Comparison of ENCODE assay signal across 17 cellular contexts in the genomic region with DNA sequence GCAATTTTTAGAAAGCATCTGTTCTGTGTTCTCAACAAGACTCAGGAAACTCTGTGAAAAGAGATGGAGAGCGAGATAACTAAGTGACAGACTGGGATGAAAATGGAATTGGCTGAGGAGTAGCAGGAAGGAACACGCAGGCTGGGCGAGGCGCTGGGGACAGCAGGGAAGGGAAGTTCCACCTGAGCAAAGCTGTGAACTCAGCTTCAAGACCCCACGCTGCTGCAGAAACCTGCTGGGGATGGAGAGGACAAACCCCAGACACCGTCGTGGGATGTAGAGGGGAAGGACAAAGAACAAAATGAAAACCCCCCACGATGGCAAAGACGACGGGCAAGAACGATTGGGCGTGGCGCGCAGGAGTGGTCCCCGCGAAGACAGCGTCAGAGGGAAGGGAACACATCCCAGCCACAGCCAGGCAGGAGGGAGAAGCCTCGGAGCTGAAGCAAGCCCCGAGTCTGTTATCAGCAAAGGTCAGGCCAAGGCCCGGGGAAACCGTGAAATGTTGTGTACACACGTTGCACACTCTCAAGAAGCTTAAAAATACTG.
DNase-seq lines count a peak whose midpoint lies in the region; ATAC-seq and TF ChIP-seq lines count a peak whose summit lies in the region.
"Had no signal": no experiment of that assay in that cellular context is flagged by ENCODE, and none has a peak within 500 bp of the region (broad histone marks: within the 10 kb centered on the region; RNA-seq: fewer than 3 reads in every experiment).

No MANE protein-coding gene starts in this region.

- TF ChIP-seq CTCF in tibial artery (IDR thresholded peaks at IDR 0.05) (no peak), left lung (IDR thresholded peaks at IDR 0.05) (no peak)

- no peaks in the 10 kb centered on the region for H3K36me3 Mint-ChIP-seq in activated CD4-positive, alpha-beta memory T cell treated with anti-CD3 and anti-CD28 coated beads, Interleukin-2, amount 10 ng/mL, durations not matched to agents 7 days and 5 days (ENCODE audit: low read depth)
- H3K36me3 Mint-ChIP-seq in activated CD4-positive, alpha-beta memory T cell treated with anti-CD3 and anti-CD28 coated beads for 36 hours, result no peaks in the 10 kb centered on the region
- no peaks in the 10 kb centered on the region for H3K36me3 Mint-ChIP-seq in activated CD8-positive, alpha-beta memory T cell treated with anti-CD3 and anti-CD28 coated beads, Interleukin-2, amount 10 ng/mL, durations not matched to agents 7 days and 5 days
- no peaks in the 10 kb centered on the region for H3K36me3 Mint-ChIP-seq in stimulated activated effector memory CD8-positive, alpha-beta T cell treated with anti-CD3 and anti-CD28 coated beads, Interleukin-12 subunit alpha, Interleukin-12 subunit beta, amount 100 ng/mL, for 72 hours
- H3K36me3 Mint-ChIP-seq: IgD-negative memory B cell had no signal

- peak; percentile 7 for DNase-seq in activated CD4-positive, alpha-beta memory T cell treated with anti-CD3 and anti-CD28 coated beads, Interleukin-2, amount 10 ng/mL, durations not matched to agents 7 days and 5 days
- DNase-seq in activated CD4-positive, alpha-beta memory T cell treated with anti-CD3 and anti-CD28 coated beads for 36 hours, result no peak
- peak; percentile 32 for DNase-seq in activated CD8-positive, alpha-beta memory T cell treated with anti-CD3 and anti-CD28 coated beads, Interleukin-2, amount 10 ng/mL, durations not matched to agents 7 days and 5 days
- peak; percentile 35 for DNase-seq in left lobe of liver (ENCODE audit: low spot score)
- peak; percentile 14 to 44 for DNase-seq in tibial artery
- DNase-seq in left lung, result no peak
- DNase-seq in stimulated activated effector memory CD8-positive, alpha-beta T cell treated with anti-CD3 and anti-CD28 coated beads, Interleukin-12 subunit alpha, Interleukin-12 subunit beta, amount 100 ng/mL, for 72 hours (ENCODE audit: low spot score in 2 of 2), result no peak
- DNase-seq in NCI-H446 treated with DMSO at 0.1 percent for 48 hours (lab: John Stamatoyannopoulos, UW), result no peak
- DNase-seq: Caco-2, DMS79, NCI-H1436, NCI-H2081 treated with DMSO at 0.1 percent for 48 hours, NCI-H526 treated with DMSO at 0.1 percent for 48 hours, PC-3 had no signal

- H3K9me3 ChIP-seq in tibial artery (no peaks in the 10 kb centered on the region), left lung (no peaks in the 10 kb centered on the region)
- H3K9me3 ChIP-seq: Caco-2 had no signal

- H3K36me3 ChIP-seq in tibial artery (no peaks in the 10 kb centered on the region), left lung (no peaks in the 10 kb centered on the region)

- no peak for ATAC-seq in activated CD8-positive, alpha-beta memory T cell treated with anti-CD3 and anti-CD28 coated beads, Interleukin-2, amount 10 ng/mL, durations not matched to agents 7 days and 5 days
- ATAC-seq in left lobe of liver, result no peak
- no peak for ATAC-seq in left lung
- no peak for ATAC-seq in stimulated activated effector memory CD8-positive, alpha-beta T cell treated with anti-CD3 and anti-CD28 coated beads, Interleukin-12 subunit alpha, Interleukin-12 subunit beta, amount 100 ng/mL, for 72 hours
- ATAC-seq: HCT116, PC-3 had no signal

- H3K27ac Mint-ChIP-seq in activated CD4-positive, alpha-beta memory T cell treated with anti-CD3 and anti-CD28 coated beads, Interleukin-2, amount 10 ng/mL, durations not matched to agents 7 days and 5 days, result no peak overlapping the region
- H3K27ac Mint-ChIP-seq in activated CD4-positive, alpha-beta memory T cell treated with anti-CD3 and anti-CD28 coated beads for 36 hours, result no peak overlapping the region
- no peak overlapping the region for H3K27ac Mint-ChIP-seq in activated CD8-positive, alpha-beta memory T cell treated with anti-CD3 and anti-CD28 coated beads, Interleukin-2, amount 10 ng/mL, durations not matched to agents 7 days and 5 days
- no peak overlapping the region for H3K27ac Mint-ChIP-seq in stimulated activated effector memory CD8-positive, alpha-beta T cell treated with anti-CD3 and anti-CD28 coated beads, Interleukin-12 subunit alpha, Interleukin-12 subunit beta, amount 100 ng/mL, for 72 hours
- H3K27ac Mint-ChIP-seq: IgD-negative memory B cell had no signal

- H3K27ac ChIP-seq in tibial artery, result no peak overlapping the region
- H3K27ac ChIP-seq in left lung, result no peak overlapping the region
- H3K27ac ChIP-seq: C4-2B had no signal

- H3K9me3 Mint-ChIP-seq in activated CD4-positive, alpha-beta memory T cell treated with anti-CD3 and anti-CD28 coated beads, Interleukin-2, amount 10 ng/mL, durations not matched to agents 7 days and 5 days, result no peaks in the 10 kb centered on the region
- no peaks in the 10 kb centered on the region for H3K9me3 Mint-ChIP-seq in activated CD4-positive, alpha-beta memory T cell treated with anti-CD3 and anti-CD28 coated beads for 36 hours
- no peaks in the 10 kb centered on the region for H3K9me3 Mint-ChIP-seq in activated CD8-positive, alpha-beta memory T cell treated with anti-CD3 and anti-CD28 coated beads, Interleukin-2, amount 10 ng/mL, durations not matched to agents 7 days and 5 days (ENCODE audit: low read depth)
- H3K9me3 Mint-ChIP-seq in stimulated activated effector memory CD8-positive, alpha-beta T cell treated with anti-CD3 and anti-CD28 coated beads, Interleukin-12 subunit alpha, Interleukin-12 subunit beta, amount 100 ng/mL, for 72 hours, result no peaks in the 10 kb centered on the region

- no peak overlapping the region for H3K4me3 Mint-ChIP-seq in activated CD4-positive, alpha-beta memory T cell treated with anti-CD3 and anti-CD28 coated beads, Interleukin-2, amount 10 ng/mL, durations not matched to agents 7 days and 5 days
- no peak overlapping the region for H3K4me3 Mint-ChIP-seq in activated CD4-positive, alpha-beta memory T cell treated with anti-CD3 and anti-CD28 coated beads for 36 hours
- no peak overlapping the region for H3K4me3 Mint-ChIP-seq in activated CD8-positive, alpha-beta memory T cell treated with anti-CD3 and anti-CD28 coated beads, Interleukin-2, amount 10 ng/mL, durations not matched to agents 7 days and 5 days
- H3K4me3 Mint-ChIP-seq in stimulated activated effector memory CD8-positive, alpha-beta T cell treated with anti-CD3 and anti-CD28 coated beads, Interleukin-12 subunit alpha, Interleukin-12 subunit beta, amount 100 ng/mL, for 72 hours, result no peak overlapping the region
- H3K4me3 Mint-ChIP-seq: IgD-negative memory B cell had no signal

- POLR2A ChIA-PET in activated CD4-positive, alpha-beta memory T cell treated with anti-CD3 and anti-CD28 coated beads, Interleukin-2, amount 10 ng/mL, durations not matched to agents 7 days and 5 days (lab: Charles Lee), result no interaction called here
- POLR2A ChIA-PET in activated CD4-positive, alpha-beta memory T cell treated with anti-CD3 and anti-CD28 coated beads for 36 hours (lab: Charles Lee), result no interaction called here

- H3K4me3 ChIP-seq in tibial artery (no peak overlapping the region), left lung (no peak overlapping the region)

- H3K4me1 ChIP-seq in tibial artery (no peaks in the 10 kb centered on the region), left lung (no peaks in the 10 kb centered on the region)
- H3K4me1 ChIP-seq: Caco-2 had no signal

- H3K27me3 Mint-ChIP-seq in activated CD4-positive, alpha-beta memory T cell treated with anti-CD3 and anti-CD28 coated beads, Interleukin-2, amount 10 ng/mL, durations not matched to agents 7 days and 5 days, result peaks cover 9% of the 10 kb centered on the region
- peaks cover 8% of the 10 kb centered on the region for H3K27me3 Mint-ChIP-seq in activated CD4-positive, alpha-beta memory T cell treated with anti-CD3 and anti-CD28 coated beads for 36 hours
- peaks cover 8% of the 10 kb centered on the region for H3K27me3 Mint-ChIP-seq in activated CD8-positive, alpha-beta memory T cell treated with anti-CD3 and anti-CD28 coated beads, Interleukin-2, amount 10 ng/mL, durations not matched to agents 7 days and 5 days

- CTCF ChIA-PET in activated CD4-positive, alpha-beta memory T cell treated with anti-CD3 and anti-CD28 coated beads, Interleukin-2, amount 10 ng/mL, durations not matched to agents 7 days and 5 days (lab: Charles Lee), result no interaction called here
- CTCF ChIA-PET in activated CD4-positive, alpha-beta memory T cell treated with anti-CD3 and anti-CD28 coated beads for 36 hours (lab: Charles Lee), result no interaction called here
- CTCF ChIA-PET in activated CD8-positive, alpha-beta memory T cell treated with anti-CD3 and anti-CD28 coated beads, Interleukin-2, amount 10 ng/mL, durations not matched to agents 7 days and 5 days (lab: Charles Lee), result no interaction called here

- intact Hi-C loops in activated CD4-positive, alpha-beta memory T cell treated with anti-CD3 and anti-CD28 coated beads for 36 hours (cut with micrococcal nuclease), result no loop called here
- intact Hi-C loops in tibial artery (cut with DNase I; ENCODE audit: low total_unique reads), result no loop called here
- intact Hi-C loops in left lung (cut with DNase I), result no loop called here

- no peaks in the 10 kb centered on the region for H3K27me3 ChIP-seq in tibial artery
- H3K27me3 ChIP-seq in left lung, result no peaks in the 10 kb centered on the region

- no peaks in the 10 kb centered on the region for H3K4me1 Mint-ChIP-seq in activated CD4-positive, alpha-beta memory T cell treated with anti-CD3 and anti-CD28 coated beads, Interleukin-2, amount 10 ng/mL, durations not matched to agents 7 days and 5 days
- H3K4me1 Mint-ChIP-seq in activated CD4-positive, alpha-beta memory T cell treated with anti-CD3 and anti-CD28 coated beads for 36 hours (ENCODE audit: low read depth), result no peaks in the 10 kb centered on the region
- H3K4me1 Mint-ChIP-seq in activated CD8-positive, alpha-beta memory T cell treated with anti-CD3 and anti-CD28 coated beads, Interleukin-2, amount 10 ng/mL, durations not matched to agents 7 days and 5 days, result no peaks in the 10 kb centered on the region
- no peaks in the 10 kb centered on the region for H3K4me1 Mint-ChIP-seq in stimulated activated effector memory CD8-positive, alpha-beta T cell treated with anti-CD3 and anti-CD28 coated beads, Interleukin-12 subunit alpha, Interleukin-12 subunit beta, amount 100 ng/mL, for 72 hours
- H3K4me1 Mint-ChIP-seq: IgD-negative memory B cell had no signal

Comparison
In these comparisons a context has a peak if more than half of its experiments do, and no peak if none do; other contexts are left out.
1. DNase-seq: peak in activated CD4-positive, alpha-beta memory T cell treated with anti-CD3 and anti-CD28 coated beads, Interleukin-2, amount 10 ng/mL, durations not matched to agents 7 days and 5 days (single experiment), activated CD8-positive, alpha-beta memory T cell treated with anti-CD3 and anti-CD28 coated beads, Interleukin-2, amount 10 ng/mL, durations not matched to agents 7 days and 5 days (single experiment), left lobe of liver (single experiment) and tibial artery (2 of 2); none in activated CD4-positive, alpha-beta memory T cell treated with anti-CD3 and anti-CD28 coated beads for 36 hours (single experiment), left lung (0 of 2), stimulated activated effector memory CD8-positive, alpha-beta T cell treated with anti-CD3 and anti-CD28 coated beads, Interleukin-12 subunit alpha, Interleukin-12 subunit beta, amount 100 ng/mL, for 72 hours (0 of 2) and NCI-H446 treated with DMSO at 0.1 percent for 48 hours (single experiment).